In the genomic region with DNA sequence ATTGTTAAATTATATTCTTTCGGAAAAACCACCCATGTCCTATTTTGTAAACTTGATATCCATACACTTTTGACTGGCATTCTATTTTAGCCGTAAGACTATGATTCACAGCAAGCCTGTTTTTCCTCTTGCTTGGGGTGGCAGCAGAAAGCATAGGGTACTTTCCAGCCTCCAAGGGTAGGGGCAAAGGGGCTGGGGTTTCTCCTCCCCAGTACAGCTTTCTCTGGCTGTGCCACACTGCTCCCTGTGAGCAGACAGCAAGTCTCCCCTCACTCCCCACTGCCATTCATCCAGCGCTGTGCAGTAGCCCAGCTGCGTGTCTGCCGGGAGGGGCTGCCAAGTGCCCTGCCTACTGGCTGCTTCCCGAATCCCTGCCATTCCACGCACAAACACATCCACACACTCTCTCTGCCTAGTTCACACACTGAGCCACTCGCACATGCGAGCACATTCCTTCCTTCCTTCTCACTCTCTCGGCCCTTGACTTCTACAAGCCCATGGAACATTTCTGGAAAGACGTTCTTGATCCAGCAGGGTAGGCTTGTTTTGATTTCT, we compare ENCODE assay signal across 18 cellular contexts. TPM values are rescaled to one million over a fixed set of nuclear protein-coding genes. Genes with fewer than 3 reads are reported as not detected.
DNase-seq lines count a peak whose midpoint lies in the region; ATAC-seq and TF ChIP-seq lines count a peak whose summit lies in the region.
"Had no signal": no experiment of that assay in that cellular context is flagged by ENCODE, and none has a peak within 500 bp of the region (broad histone marks: within the 10 kb centered on the region; RNA-seq: fewer than 3 reads in every experiment).

No MANE protein-coding gene starts in this region.

- intact Hi-C loops in Right ventricle myocardium superior (cut with DNase I) = no loop called here
- intact Hi-C loops in uterus (cut with DNase I; ENCODE audit: low total_unique reads) = no loop called here
- intact Hi-C loops in spleen (cut with DNase I; ENCODE audit: low total_unique reads) = no loop called here

- H3F3A ChIP-seq in neural progenitor cell (ENCODE audit: low read depth) = no peaks in the 10 kb centered on the region

- H3K4me3 Mint-ChIP-seq in neural progenitor cell = no peak overlapping the region
- H3K4me3 Mint-ChIP-seq: activated T-helper 1 cell treated with anti-CD3 and anti-CD28 coated beads, Interleukin-12 subunit alpha, Interleukin-12 subunit beta, Interleukin-2, Interleukin-4 antibody, amounts not matched to agents 30 ng/mL and 10 ng/mL and 1 ng/mL, durations not matched to agents 14 hours and 24 hours and 36 hours; dendritic cell treated with granulocyte-macrophage colony-stimulating factor and Interleukin-4, amounts not matched to agents 40 ng/mL and 50 ng/mL, for 4 days; immature natural killer cell; T-helper 2 cell treated with Interferon-gamma antibody and Interleukin-4, amounts not matched to agents 5 μg/mL and 100 μg/mL, for 36 hours had no signal

- H3K4me2 ChIP-seq in neural progenitor cell = no peak overlapping the region

- peaks cover 2% of the 10 kb centered on the region for H3K9me3 Mint-ChIP-seq in neural progenitor cell
- H3K9me3 Mint-ChIP-seq: T-helper 2 cell treated with Interferon-gamma antibody and Interleukin-4, amounts not matched to agents 5 μg/mL and 100 μg/mL, for 36 hours had no signal

- H3K9ac ChIP-seq in neural progenitor cell = no peak overlapping the region

- no peaks in the 10 kb centered on the region for H3K36me3 Mint-ChIP-seq in neural progenitor cell
- H3K36me3 Mint-ChIP-seq: immature natural killer cell had no signal

- no peaks in the 10 kb centered on the region for H3K36me3 ChIP-seq in right atrium auricular region
- no peaks in the 10 kb centered on the region for H3K36me3 ChIP-seq in neural progenitor cell
- no peaks in the 10 kb centered on the region for H3K36me3 ChIP-seq in uterus
- no peaks in the 10 kb centered on the region for H3K36me3 ChIP-seq in spleen

- TF ChIP-seq CTCF in right atrium auricular region (IDR thresholded peaks at IDR 0.05) = no peak
- TF ChIP-seq CTCF in epithelial cell of esophagus (IDR thresholded peaks at IDR 0.05; ENCODE audit: insufficient read depth, low read depth, low read length, missing control alignments) = no peak
- TF ChIP-seq CTCF in neural progenitor cell (IDR thresholded peaks at IDR 0.05) = no peak
- no peak for TF ChIP-seq CTCF in uterus (IDR thresholded peaks at IDR 0.05)
- TF ChIP-seq CTCF in spleen (IDR thresholded peaks at IDR 0.05 in 8 of 11, conservative IDR thresholded peaks at IDR 0.05 in 3 of 11) = no peak

- H4K20me1 ChIP-seq in neural progenitor cell (ENCODE audit: low read depth) = peaks cover 17% of the 10 kb centered on the region

- H3K27me3 ChIP-seq in right atrium auricular region = peaks cover 0 to 10% of the 10 kb centered on the region in 2 donors
- H3K27me3 ChIP-seq in neural progenitor cell = peaks cover 75% of the 10 kb centered on the region
- H3K27me3 ChIP-seq in uterus = no peaks in the 10 kb centered on the region
- H3K27me3 ChIP-seq in spleen (replicated peaks in 1 of 7) = peaks cover 0 to 47% (median 31%) of the 10 kb centered on the region in 7 donors

- 64 to 69% (median 66%) methylated on average over 11 of the region's 11 CpGs for WGBS in spleen, 5 donors

- peaks cover 16% of the 10 kb centered on the region for H3K4me1 Mint-ChIP-seq in neural progenitor cell

- no peaks in the 10 kb centered on the region for H3K79me2 ChIP-seq in neural progenitor cell (ENCODE audit: low read depth)

- no peak overlapping the region for H3K27ac Mint-ChIP-seq in neural progenitor cell
- H3K27ac Mint-ChIP-seq: activated T-helper 1 cell treated with anti-CD3 and anti-CD28 coated beads, Interleukin-12 subunit alpha, Interleukin-12 subunit beta, Interleukin-2, Interleukin-4 antibody, amounts not matched to agents 30 ng/mL and 10 ng/mL and 1 ng/mL, durations not matched to agents 14 hours and 24 hours and 36 hours; dendritic cell treated with granulocyte-macrophage colony-stimulating factor and Interleukin-4, amounts not matched to agents 40 ng/mL and 50 ng/mL, for 4 days; immature natural killer cell; T-helper 2 cell treated with Interferon-gamma antibody and Interleukin-4, amounts not matched to agents 5 μg/mL and 100 μg/mL, for 36 hours had no signal

- H3K4me1 ChIP-seq in right atrium auricular region = peaks cover 0 to 28% of the 10 kb centered on the region in 2 donors
- H3K4me1 ChIP-seq in neural progenitor cell = peaks cover 22% of the 10 kb centered on the region
- H3K4me1 ChIP-seq in uterus = no peaks in the 10 kb centered on the region
- peaks cover 5 to 28% (median 24%) of the 10 kb centered on the region in 6 donors for H3K4me1 ChIP-seq in spleen
- H3K4me1 ChIP-seq: Caco-2 had no signal

- in situ Hi-C loops in G401 (cut with HindIII; ENCODE audit: low sequenced_read_pairs) = no loop called here

- ATAC-seq in Right ventricle myocardium superior (ENCODE audit: poor library complexity) = peak; percentile 59

- H3K4me3 ChIP-seq in right atrium auricular region (no peak overlapping the region), epithelial cell of esophagus (ENCODE audit: low read length) (no peak overlapping the region), neural progenitor cell (no peak overlapping the region), uterus (peak overlapping the region; percentile 44 to 59), spleen (no peak overlapping the region)

- no peaks in the 10 kb centered on the region for H3K9me3 ChIP-seq in right atrium auricular region
- H3K9me3 ChIP-seq in neural progenitor cell (ENCODE audit: low read depth) = no peaks in the 10 kb centered on the region
- H3K9me3 ChIP-seq in uterus = no peaks in the 10 kb centered on the region
- H3K9me3 ChIP-seq in spleen = peaks cover 0 to 4% (median 0%) of the 10 kb centered on the region in 8 donors
- H3K9me3 ChIP-seq: Caco-2 had no signal

- peaks cover 32% of the 10 kb centered on the region for H3K27me3 Mint-ChIP-seq in neural progenitor cell (ENCODE audit: insufficient read depth, low read depth)

- DNase-seq in Right ventricle myocardium superior (peak; percentile 54), right atrium auricular region (ENCODE audit: low spot score) (no peak), epithelial cell of esophagus (ENCODE audit: low read depth) (peak; percentile 20), neural progenitor cell (ENCODE audit: low spot score) (peak; percentile 33), uterus (peak; percentile 66 to 75), G401 (ENCODE audit: low spot score) (no peak), SKM-1 treated with dmso at 0.1 percent for 144 hours (lab: John Stamatoyannopoulos, UW; ENCODE audit: unreplicated experiment) (no peak), spleen (no peak)
- DNase-seq: activated CD4-positive, alpha-beta T cell treated with anti-CD3 and anti-CD28 coated beads, Interleukin-2, amount 50 U/mL, for 4 hours; Caco-2; immature natural killer cell; Kasumi-1; NCI-H526; stimulated activated CD4-positive, alpha-beta T cell treated with anti-CD3 and anti-CD28 coated beads, Interleukin-4, amount 100 ng/mL, for 24 hours had no signal

- H2AFZ ChIP-seq in neural progenitor cell (replicated peaks) = no peak overlapping the region

- H3K27ac ChIP-seq in right atrium auricular region (peak overlapping the region in 1 of 2 donors; percentile 18), neural progenitor cell (no peak overlapping the region), uterus (peak overlapping the region; percentile 95 to 99), spleen (no peak overlapping the region)

- TF ChIP-seq POLR2A in uterus (IDR thresholded peaks at IDR 0.05) (peak; percentile 35 to 63), spleen (IDR thresholded peaks at IDR 0.05) (no peak)

RNA-seq across cellular contexts. Expression of a gene that starts 2.1 kb away (rescaled TPM):
- total RNA-seq in Right ventricle myocardium superior (1.2 TPM), right atrium auricular region (under 1 TPM; 0.47 to 0.67 TPM), neural progenitor cell (ENCODE audit: low replicate concordance) (0.03 TPM in 1 of 2 replicates, not detected in the other), uterus (100 to 1,000 TPM in 3 of 4 donors, 10 to 100 TPM in 1; 29.1 to 225 (median 141) TPM), spleen (1 to 10 TPM; 2.0 to 7.3 (median 4.3) TPM)
- total RNA-seq in G401 (2014; rRNA removed; shearing (Covaris generic)) = not detected in 2 replicates
- under 1 TPM; 0.35 to 0.80 (median 0.50) TPM for polyA plus RNA-seq in spleen
- total RNA-seq: A673, Caco-2 had no signal
- polyA plus RNA-seq: immature natural killer cell had no signal

Comparison
In these comparisons a context has a peak if more than half of its experiments do, and no peak if none do; other contexts are left out.
1. DNase-seq: peak in Right ventricle myocardium superior (single experiment), epithelial cell of esophagus (single experiment), neural progenitor cell (single experiment) and uterus (2 of 2); none in right atrium auricular region (single experiment), G401 (single experiment), SKM-1 treated with dmso at 0.1 percent for 144 hours (single experiment) and spleen (single experiment).
2. H3K27ac ChIP-seq: peak in uterus (2 of 2); none in neural progenitor cell (single experiment) and spleen (0 of 8).
3. H3K4me3 ChIP-seq: peak in uterus (2 of 2); none in right atrium auricular region (0 of 2), epithelial cell of esophagus (single experiment), neural progenitor cell (single experiment) and spleen (0 of 8).
4. POLR2A ChIP-seq: peak in uterus (2 of 2); none in spleen (0 of 3).